8 cellular contexts compared by ENCODE assay signal in the genomic region with DNA sequence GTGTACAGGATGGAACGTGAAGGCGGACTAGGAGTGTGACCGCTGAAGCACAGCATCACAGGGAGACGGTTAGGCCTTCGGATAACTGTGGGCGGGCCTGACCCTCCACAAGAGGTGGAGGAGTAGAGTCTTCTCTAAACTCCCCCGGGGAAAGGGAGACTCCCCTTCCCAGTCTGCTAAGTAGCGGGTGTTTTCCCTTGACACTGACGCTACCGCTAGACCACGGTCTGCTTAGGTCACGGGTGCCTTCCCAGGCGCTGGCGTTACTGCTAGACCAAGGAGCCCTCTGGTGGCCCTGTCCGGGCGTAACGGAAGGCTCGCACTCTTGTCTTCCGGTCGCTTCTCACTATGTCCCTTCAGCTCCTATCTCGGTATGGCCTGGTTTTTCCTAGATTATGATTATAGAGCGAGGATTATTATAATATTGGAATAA. TPM values are rescaled to one million over a fixed set of nuclear protein-coding genes. Genes with fewer than 3 reads are reported as not detected.
DNase-seq lines count a peak whose midpoint lies in the region; ATAC-seq, FAIRE-seq and TF ChIP-seq lines count a peak whose summit lies in the region.
"Not testable (repeated sequence)": the region's sequence is repeated elsewhere in the genome, so short reads cannot be mapped to it uniquely, and the experiment has no call there.

No MANE protein-coding gene starts in this region.

- peak overlapping the region in 4 of 5 experiments; percentile 67 to 84 (median 72) for H3K4me3 Mint-ChIP-seq in brain

- peak overlapping the region; percentile 93 to 98 (median 97) for H3K27ac Mint-ChIP-seq in brain

- peak; percentile 63 for FAIRE-seq in TTC549 (lab: Jason Lieb, UNC)

- H3K27ac ChIP-seq in tibial nerve = peak overlapping the region; percentile 13 to 79 (median 73)

- TF ChIP-seq POLR2A in tibial nerve (IDR thresholded peaks at IDR 0.05) = not testable (repeated sequence)

- 13 to 16% methylated on average over 10 to 11 of the region's 22 CpGs for WGBS in tibial nerve, 2 donors

- peak; percentile 53 for DNase-seq in DMS79 treated with DMSO at 0.1 percent for 48 hours (lab: John Stamatoyannopoulos, UW)
- peak; percentile 51 for DNase-seq in NCI-H510A (lab: John Stamatoyannopoulos, UW)
- DNase-seq in left ventricle myocardium superior = peak; percentile 72
- DNase-seq in tibial nerve (ENCODE audit: low spot score in 2 of 2) = peak; percentile 23 to 30

- intact Hi-C loops in left ventricle myocardium superior (cut with micrococcal nuclease) = not testable (repeated sequence)

- H3K36me3 ChIP-seq in neuron (ENCODE audit: insufficient read depth, low read length); tibial nerve: not testable (repeated sequence)

- H3K9me3 ChIP-seq in neuron (ENCODE audit: low read length); tibial nerve: not testable (repeated sequence)

- not testable (repeated sequence) for H3K4me1 ChIP-seq in neuron (ENCODE audit: insufficient read depth, low read length)
- peaks cover 0 to 16% (median 0%) of the 10 kb centered on the region in 4 donors for H3K4me1 ChIP-seq in tibial nerve

- H2AFZ ChIP-seq in neuron (ENCODE audit: low read depth, low read length) = not testable (repeated sequence)

- not testable (repeated sequence) for TF ChIP-seq EP300 in tibial nerve (IDR thresholded peaks at IDR 0.05)

- TF ChIP-seq CTCF in brain (conservative IDR thresholded peaks at IDR 0.05) (peak in 1 of 2 experiments; percentile 61), tibial nerve (IDR thresholded peaks at IDR 0.05) (peak in 3 of 5 experiments; percentile 20 to 36 (median 30))

- not testable (repeated sequence) for H3K9me3 Mint-ChIP-seq in brain

- ATAC-seq in HG03342 (IDR thresholded peaks at IDR 0.05; ENCODE audit: unreplicated experiment) = peak; percentile 46
- ATAC-seq in left ventricle myocardium superior = peak; percentile 67

- H3K36me3 Mint-ChIP-seq in brain = not testable (repeated sequence)

- peaks cover 15% of the 10 kb centered on the region for H3K4me1 Mint-ChIP-seq in brain

- H3K27me3 ChIP-seq in neuron (ENCODE audit: insufficient read depth, low read length); tibial nerve: not testable (repeated sequence)

- not testable (repeated sequence) for H3K27me3 Mint-ChIP-seq in brain

- H3K4me3 ChIP-seq in neuron (ENCODE audit: low read length) (peak overlapping the region; percentile 31), tibial nerve (peak overlapping the region in 2 of 4 donors; percentile 19 to 21)

RNA-seq across cellular contexts. Expression of a gene that starts 6.6 kb away (rescaled TPM):
- polyA plus RNA-seq in brain (ENCODE audit: insufficient read depth, low read depth, low replicate concordance) = 47.5 TPM
- total RNA-seq in left ventricle myocardium superior = 18.3 TPM
- total RNA-seq in tibial nerve = 10 to 100 TPM; 19.6 to 47.4 (median 27.0) TPM

RNA-seq across cellular contexts. Expression of a gene that starts 33.8 kb away (rescaled TPM):
- polyA plus RNA-seq in brain (ENCODE audit: insufficient read depth, low read depth, low replicate concordance) = 2.9 TPM
- total RNA-seq in left ventricle myocardium superior = 9.5 TPM
- total RNA-seq in tibial nerve = 10 to 100 TPM; 18.4 to 48.9 (median 22.5) TPM

RNA-seq across cellular contexts. Expression of a gene that starts 35.0 kb away (rescaled TPM):
- 33.9 TPM for polyA plus RNA-seq in brain (ENCODE audit: insufficient read depth, low read depth, low replicate concordance)
- total RNA-seq in left ventricle myocardium superior (8.9 TPM), tibial nerve (10 to 100 TPM in 1 of 4 donors, 1 to 10 TPM in 2, not detected in 1; 4.0 to 27.3 (median 5.1) TPM)

RNA-seq across cellular contexts. Expression of a gene that starts 55.9 kb away (rescaled TPM):
- 10.3 TPM for polyA plus RNA-seq in brain (ENCODE audit: insufficient read depth, low read depth, low replicate concordance)
- total RNA-seq in left ventricle myocardium superior (1.9 TPM), tibial nerve (1 to 10 TPM in 3 of 4 donors, under 1 TPM in 1; 0.42 to 9.9 (median 3.2) TPM)
